ENCODE assay signal across 1 cellular context in genomic region chr6:144075187-144075586, GRCh38.
TF ChIP-seq lines count a peak whose summit lies in the region.

No MANE protein-coding gene starts in this region.

TF ChIP-seq in GM12878, 131 proteins besides CTCF, POLR2A, EP300 and RAD21 (continued from another document):
- peak; percentile 60; the same call in 1 of the 2 replicates for TF ChIP-seq ZNF217 (IDR thresholded peaks at IDR 0.05)
- TF ChIP-seq, protein P1, sequence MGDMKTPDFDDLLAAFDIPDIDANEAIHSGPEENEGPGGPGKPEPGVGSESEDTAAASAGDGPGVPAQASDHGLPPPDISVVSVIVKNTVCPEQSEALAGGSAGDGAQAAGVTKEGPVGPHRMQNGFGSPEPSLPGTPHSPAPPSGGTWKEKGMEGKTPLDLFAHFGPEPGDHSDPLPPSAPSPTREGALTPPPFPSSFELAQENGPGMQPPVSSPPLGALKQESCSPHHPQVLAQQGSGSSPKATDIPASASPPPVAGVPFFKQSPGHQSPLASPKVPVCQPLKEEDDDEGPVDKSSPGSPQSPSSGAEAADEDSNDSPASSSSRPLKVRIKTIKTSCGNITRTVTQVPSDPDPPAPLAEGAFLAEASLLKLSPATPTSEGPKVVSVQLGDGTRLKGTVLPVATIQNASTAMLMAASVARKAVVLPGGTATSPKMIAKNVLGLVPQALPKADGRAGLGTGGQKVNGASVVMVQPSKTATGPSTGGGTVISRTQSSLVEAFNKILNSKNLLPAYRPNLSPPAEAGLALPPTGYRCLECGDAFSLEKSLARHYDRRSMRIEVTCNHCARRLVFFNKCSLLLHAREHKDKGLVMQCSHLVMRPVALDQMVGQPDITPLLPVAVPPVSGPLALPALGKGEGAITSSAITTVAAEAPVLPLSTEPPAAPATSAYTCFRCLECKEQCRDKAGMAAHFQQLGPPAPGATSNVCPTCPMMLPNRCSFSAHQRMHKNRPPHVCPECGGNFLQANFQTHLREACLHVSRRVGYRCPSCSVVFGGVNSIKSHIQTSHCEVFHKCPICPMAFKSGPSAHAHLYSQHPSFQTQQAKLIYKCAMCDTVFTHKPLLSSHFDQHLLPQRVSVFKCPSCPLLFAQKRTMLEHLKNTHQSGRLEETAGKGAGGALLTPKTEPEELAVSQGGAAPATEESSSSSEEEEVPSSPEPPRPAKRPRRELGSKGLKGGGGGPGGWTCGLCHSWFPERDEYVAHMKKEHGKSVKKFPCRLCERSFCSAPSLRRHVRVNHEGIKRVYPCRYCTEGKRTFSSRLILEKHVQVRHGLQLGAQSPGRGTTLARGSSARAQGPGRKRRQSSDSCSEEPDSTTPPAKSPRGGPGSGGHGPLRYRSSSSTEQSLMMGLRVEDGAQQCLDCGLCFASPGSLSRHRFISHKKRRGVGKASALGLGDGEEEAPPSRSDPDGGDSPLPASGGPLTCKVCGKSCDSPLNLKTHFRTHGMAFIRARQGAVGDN (IDR thresholded peaks at IDR 0.05) = 0 out of 2 replicates have a peak, but pooled peaks have one; percentile 36
- no peak for TF ChIP-seq MTA3 (IDR thresholded peaks at IDR 0.05; ENCODE audit: borderline replicate concordance, low read length)
- 0 out of 2 replicates have a peak, but pooled peaks have one; percentile 40 for TF ChIP-seq MEF2A (IDR thresholded peaks at IDR 0.05; ENCODE audit: insufficient read depth, low read depth, low read length)
- TF ChIP-seq EED (IDR thresholded peaks at IDR 0.05; ENCODE audit: low read depth) = peak; percentile 73
- TF ChIP-seq FOXM1 (IDR thresholded peaks at IDR 0.05; ENCODE audit: low read depth, low read length) = 0 out of 2 replicates have a peak, but pooled peaks have one; percentile 15
- no peak for TF ChIP-seq BACH1 (IDR thresholded peaks at IDR 0.05; ENCODE audit: borderline replicate concordance)
- no peak for TF ChIP-seq BCL3 (IDR thresholded peaks at IDR 0.05; ENCODE audit: borderline replicate concordance, insufficient read depth, low read depth, low read length, poor library complexity, severe bottlenecking)
- TF ChIP-seq IKZF1 (conservative IDR thresholded peaks at IDR 0.05) = peak; percentile 86
- peak; percentile 80 for TF ChIP-seq DPF2 (IDR thresholded peaks at IDR 0.05)
- TF ChIP-seq, protein P2, sequence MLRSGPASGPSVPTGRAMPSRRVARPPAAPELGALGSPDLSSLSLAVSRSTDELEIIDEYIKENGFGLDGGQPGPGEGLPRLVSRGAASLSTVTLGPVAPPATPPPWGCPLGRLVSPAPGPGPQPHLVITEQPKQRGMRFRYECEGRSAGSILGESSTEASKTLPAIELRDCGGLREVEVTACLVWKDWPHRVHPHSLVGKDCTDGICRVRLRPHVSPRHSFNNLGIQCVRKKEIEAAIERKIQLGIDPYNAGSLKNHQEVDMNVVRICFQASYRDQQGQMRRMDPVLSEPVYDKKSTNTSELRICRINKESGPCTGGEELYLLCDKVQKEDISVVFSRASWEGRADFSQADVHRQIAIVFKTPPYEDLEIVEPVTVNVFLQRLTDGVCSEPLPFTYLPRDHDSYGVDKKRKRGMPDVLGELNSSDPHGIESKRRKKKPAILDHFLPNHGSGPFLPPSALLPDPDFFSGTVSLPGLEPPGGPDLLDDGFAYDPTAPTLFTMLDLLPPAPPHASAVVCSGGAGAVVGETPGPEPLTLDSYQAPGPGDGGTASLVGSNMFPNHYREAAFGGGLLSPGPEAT (IDR thresholded peaks at IDR 0.05; ENCODE audit: low read depth) = peak; percentile 90
- peak; percentile 57; the same call in 1 of the 2 replicates for TF ChIP-seq MTA2 (IDR thresholded peaks at IDR 0.05; ENCODE audit: low read depth)
- TF ChIP-seq, protein P3, sequence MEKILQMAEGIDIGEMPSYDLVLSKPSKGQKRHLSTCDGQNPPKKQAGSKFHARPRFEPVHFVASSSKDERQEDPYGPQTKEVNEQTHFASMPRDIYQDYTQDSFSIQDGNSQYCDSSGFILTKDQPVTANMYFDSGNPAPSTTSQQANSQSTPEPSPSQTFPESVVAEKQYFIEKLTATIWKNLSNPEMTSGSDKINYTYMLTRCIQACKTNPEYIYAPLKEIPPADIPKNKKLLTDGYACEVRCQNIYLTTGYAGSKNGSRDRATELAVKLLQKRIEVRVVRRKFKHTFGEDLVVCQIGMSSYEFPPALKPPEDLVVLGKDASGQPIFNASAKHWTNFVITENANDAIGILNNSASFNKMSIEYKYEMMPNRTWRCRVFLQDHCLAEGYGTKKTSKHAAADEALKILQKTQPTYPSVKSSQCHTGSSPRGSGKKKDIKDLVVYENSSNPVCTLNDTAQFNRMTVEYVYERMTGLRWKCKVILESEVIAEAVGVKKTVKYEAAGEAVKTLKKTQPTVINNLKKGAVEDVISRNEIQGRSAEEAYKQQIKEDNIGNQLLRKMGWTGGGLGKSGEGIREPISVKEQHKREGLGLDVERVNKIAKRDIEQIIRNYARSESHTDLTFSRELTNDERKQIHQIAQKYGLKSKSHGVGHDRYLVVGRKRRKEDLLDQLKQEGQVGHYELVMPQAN (conservative IDR thresholded peaks at IDR 0.05) = no peak
- TF ChIP-seq SP1 (IDR thresholded peaks at IDR 0.05; ENCODE audit: low read depth, low read length) = no peak
- TF ChIP-seq BCL11A (IDR thresholded peaks at IDR 0.05; ENCODE audit: low read depth, low read length) = peak; percentile 43; the same call in 1 of the 2 replicates
- no peak for TF ChIP-seq NR2C1 (IDR thresholded peaks at IDR 0.05)
- TF ChIP-seq SMARCA5 (IDR thresholded peaks at IDR 0.05) = peak; percentile 48; the same call in 1 of the 2 replicates
- peak; percentile 51 to 80 for TF ChIP-seq IKZF2 (IDR thresholded peaks at IDR 0.05)
- no peak for TF ChIP-seq TAF1 (IDR thresholded peaks at IDR 0.05; ENCODE audit: borderline replicate concordance, low read depth, low read length)
- TF ChIP-seq SRF (IDR thresholded peaks at IDR 0.05; ENCODE audit: low read depth in 2 of 2, low read length in 2 of 2) = no peak
- no peak for TF ChIP-seq CBFB (IDR thresholded peaks at IDR 0.05; ENCODE audit: low read depth)
- TF ChIP-seq E2F8 (IDR thresholded peaks at IDR 0.05; ENCODE audit: low read depth, partially characterized antibody) = no peak
- TF ChIP-seq BRCA1 (IDR thresholded peaks at IDR 0.05; ENCODE audit: low read depth, low read length) = no peak
TF ChIP-seq in GM12878: peak in this region for 17.
